ENCODE assay signal across 1 cellular context in the genomic region with DNA sequence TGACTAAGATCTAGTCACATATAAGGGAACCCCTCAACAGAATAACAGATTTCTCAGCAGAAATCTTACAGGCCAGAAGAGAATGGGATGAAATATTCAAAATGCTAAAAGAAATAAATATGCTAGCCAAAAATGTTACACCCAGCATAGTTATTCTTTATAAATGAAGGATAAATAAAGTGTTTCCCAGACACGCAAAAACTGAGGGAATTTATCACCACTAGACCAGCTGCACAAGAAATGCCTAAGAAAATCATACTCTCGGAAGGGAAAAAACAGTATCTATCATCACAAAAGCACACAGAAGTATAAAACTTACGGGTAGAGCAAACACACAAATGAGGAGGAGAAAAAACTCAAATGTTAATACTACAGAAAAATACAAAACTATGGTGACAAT.
TF ChIP-seq lines count a peak whose summit lies in the region.

No MANE protein-coding gene starts in this region.

TF ChIP-seq in HepG2, 621 proteins besides CTCF, POLR2A, EP300 and RAD21 (continued from another document):
- TF ChIP-seq, protein P1, sequence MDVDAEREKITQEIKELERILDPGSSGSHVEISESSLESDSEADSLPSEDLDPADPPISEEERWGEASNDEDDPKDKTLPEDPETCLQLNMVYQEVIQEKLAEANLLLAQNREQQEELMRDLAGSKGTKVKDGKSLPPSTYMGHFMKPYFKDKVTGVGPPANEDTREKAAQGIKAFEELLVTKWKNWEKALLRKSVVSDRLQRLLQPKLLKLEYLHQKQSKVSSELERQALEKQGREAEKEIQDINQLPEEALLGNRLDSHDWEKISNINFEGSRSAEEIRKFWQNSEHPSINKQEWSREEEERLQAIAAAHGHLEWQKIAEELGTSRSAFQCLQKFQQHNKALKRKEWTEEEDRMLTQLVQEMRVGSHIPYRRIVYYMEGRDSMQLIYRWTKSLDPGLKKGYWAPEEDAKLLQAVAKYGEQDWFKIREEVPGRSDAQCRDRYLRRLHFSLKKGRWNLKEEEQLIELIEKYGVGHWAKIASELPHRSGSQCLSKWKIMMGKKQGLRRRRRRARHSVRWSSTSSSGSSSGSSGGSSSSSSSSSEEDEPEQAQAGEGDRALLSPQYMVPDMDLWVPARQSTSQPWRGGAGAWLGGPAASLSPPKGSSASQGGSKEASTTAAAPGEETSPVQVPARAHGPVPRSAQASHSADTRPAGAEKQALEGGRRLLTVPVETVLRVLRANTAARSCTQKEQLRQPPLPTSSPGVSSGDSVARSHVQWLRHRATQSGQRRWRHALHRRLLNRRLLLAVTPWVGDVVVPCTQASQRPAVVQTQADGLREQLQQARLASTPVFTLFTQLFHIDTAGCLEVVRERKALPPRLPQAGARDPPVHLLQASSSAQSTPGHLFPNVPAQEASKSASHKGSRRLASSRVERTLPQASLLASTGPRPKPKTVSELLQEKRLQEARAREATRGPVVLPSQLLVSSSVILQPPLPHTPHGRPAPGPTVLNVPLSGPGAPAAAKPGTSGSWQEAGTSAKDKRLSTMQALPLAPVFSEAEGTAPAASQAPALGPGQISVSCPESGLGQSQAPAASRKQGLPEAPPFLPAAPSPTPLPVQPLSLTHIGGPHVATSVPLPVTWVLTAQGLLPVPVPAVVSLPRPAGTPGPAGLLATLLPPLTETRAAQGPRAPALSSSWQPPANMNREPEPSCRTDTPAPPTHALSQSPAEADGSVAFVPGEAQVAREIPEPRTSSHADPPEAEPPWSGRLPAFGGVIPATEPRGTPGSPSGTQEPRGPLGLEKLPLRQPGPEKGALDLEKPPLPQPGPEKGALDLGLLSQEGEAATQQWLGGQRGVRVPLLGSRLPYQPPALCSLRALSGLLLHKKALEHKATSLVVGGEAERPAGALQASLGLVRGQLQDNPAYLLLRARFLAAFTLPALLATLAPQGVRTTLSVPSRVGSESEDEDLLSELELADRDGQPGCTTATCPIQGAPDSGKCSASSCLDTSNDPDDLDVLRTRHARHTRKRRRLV (CRISPR knock-in tag; IDR thresholded peaks at IDR 0.05), result no peak
- TF ChIP-seq NFKB2 (CRISPR knock-in tag; IDR thresholded peaks at IDR 0.05; ENCODE audit: borderline replicate concordance) (no peak), HES4 (CRISPR knock-in tag; IDR thresholded peaks at IDR 0.05; ENCODE audit: borderline replicate concordance) (no peak), ZNF709 (CRISPR knock-in tag; IDR thresholded peaks at IDR 0.05) (no peak)
